18 cellular contexts compared by ENCODE assay signal in genomic region chr7:74722045-74722603, GRCh38. TPM values are rescaled to one million over a fixed set of nuclear protein-coding genes. Genes with fewer than 3 reads are reported as not detected.
DNase-seq lines count a peak whose midpoint lies in the region; ATAC-seq, FAIRE-seq and TF ChIP-seq lines count a peak whose summit lies in the region.
"Had no signal": no experiment of that assay in that cellular context is flagged by ENCODE, and none has a peak within 500 bp of the region (broad histone marks: within the 10 kb centered on the region; RNA-seq: fewer than 3 reads in every experiment).

No MANE protein-coding gene starts in this region.

- no peak overlapping the region for H3K56ac ChIP-seq in H9 (ENCODE audit: insufficient read length, low read depth, low read length)

- no peaks in the 10 kb centered on the region for H3K4me1 Mint-ChIP-seq in H9
- H3K4me1 Mint-ChIP-seq: CD14-positive monocyte had no signal

- no peak overlapping the region for H3K4me2 ChIP-seq in H9 (ENCODE audit: insufficient read depth, insufficient read length, low read length)
- H3K4me2 ChIP-seq: KMS-11 had no signal

- peak; percentile 15 to 60 for DNase-seq in NCI-H2081 (lab: John Stamatoyannopoulos, UW)
- no peak for DNase-seq in NCI-H2081 treated with DMSO at 0.1 percent for 48 hours (lab: John Stamatoyannopoulos, UW)
- no peak for DNase-seq in H9
- DNase-seq in body of pancreas = peak in 3 of 4 donors; percentile 14 to 27 (median 24)
- no peak for DNase-seq in pancreas
- no peak for DNase-seq in NCI-H82 treated with DMSO at 0.1 percent for 48 hours (lab: John Stamatoyannopoulos, UW; ENCODE audit: unreplicated experiment)
- no peak for DNase-seq in GM19239 (ENCODE audit: insufficient read length, low spot score)
- DNase-seq: MG63, NCI-H1105, NCI-H187 treated with DMSO at 0.1 percent for 48 hours, NCI-H446 treated with DMSO at 0.1 percent for 48 hours, SHP77 treated with DMSO at 0.1 percent for 48 hours had no signal

- H3K79me2 ChIP-seq in H9 (ENCODE audit: insufficient read depth, low read length) = no peaks in the 10 kb centered on the region

- no peak overlapping the region for H3K14ac ChIP-seq in H9 (ENCODE audit: insufficient read depth, low read length)

- no peak overlapping the region for H4K8ac ChIP-seq in H9 (replicated peaks; ENCODE audit: insufficient read length, low read depth, low read length)

- no peak overlapping the region for H3K23ac ChIP-seq in H9 (ENCODE audit: insufficient read length, low read depth, low read length)

- no peak overlapping the region for H2AFZ ChIP-seq in H9 (ENCODE audit: low read length)

- H3T11ph ChIP-seq in H9 (ENCODE audit: low read length) = no peak overlapping the region

- H3K4ac ChIP-seq in H9 (ENCODE audit: low read depth, low read length) = no peak overlapping the region

- H2BK20ac ChIP-seq in H9 (ENCODE audit: low read depth, low read length, poor library complexity, severe bottlenecking) = no peak overlapping the region

- TF ChIP-seq CTCF in H9 (conservative IDR thresholded peaks at IDR 0.05) (no peak), body of pancreas (IDR thresholded peaks at IDR 0.05) (no peak), pancreas (IDR thresholded peaks at IDR 0.05) (no peak), gastroesophageal sphincter (IDR thresholded peaks at IDR 0.05) (no peak)

- no peaks in the 10 kb centered on the region for H3K79me1 ChIP-seq in H9 (ENCODE audit: insufficient read depth, low read depth, low read length, poor library complexity, severe bottlenecking)

- H4K20me1 ChIP-seq in H9 (ENCODE audit: control insufficient read depth, insufficient read depth, insufficient read length) = no peaks in the 10 kb centered on the region

- no peaks in the 10 kb centered on the region for H3K27me3 Mint-ChIP-seq in H9 (ENCODE audit: low read depth)

- H3K9me3 Mint-ChIP-seq in H9 = no peaks in the 10 kb centered on the region
- H3K9me3 Mint-ChIP-seq: CD14-positive monocyte had no signal

- no peak for TF ChIP-seq POLR2A in body of pancreas (IDR thresholded peaks at IDR 0.05)
- TF ChIP-seq POLR2A in gastroesophageal sphincter (IDR thresholded peaks at IDR 0.05) = no peak

- H3K23me2 ChIP-seq in H9 (ENCODE audit: insufficient read length, low read depth, low read length, poor library complexity, severe bottlenecking) = no peaks in the 10 kb centered on the region

- no peak overlapping the region for H4K5ac ChIP-seq in H9 (ENCODE audit: insufficient read length, low read depth, low read length)

- H3K4me1 ChIP-seq in H9 (ENCODE audit: insufficient read depth, low read length) (no peaks in the 10 kb centered on the region), body of pancreas (no peaks in the 10 kb centered on the region), pancreas (no peaks in the 10 kb centered on the region), gastroesophageal sphincter (peaks cover 0 to 20% (median 0%) of the 10 kb centered on the region in 3 donors)

- peaks cover 18 to 68% (median 53%) of the 10 kb centered on the region in 3 experiments; a peak in 6 of 7 replicates for H3K36me3 Mint-ChIP-seq in H9 (ENCODE audit: insufficient read depth in 1 of 3, low read depth in 3 of 3)

- no peak overlapping the region for H2BK5ac ChIP-seq in H9 (ENCODE audit: insufficient read length, low read length)

- H2BK12ac ChIP-seq in H9 (ENCODE audit: insufficient read length, low read depth, low read length) = no peak overlapping the region

- peak overlapping the region in 2 of 3 experiments; percentile 28 to 83; a peak in 2 of 7 replicates for H3K27ac Mint-ChIP-seq in H9
- H3K27ac Mint-ChIP-seq: CD14-positive monocyte had no signal

- H2BK120ac ChIP-seq in H9 (ENCODE audit: low read depth, low read length, poor library complexity, severe bottlenecking) = no peak overlapping the region

- H3K27me3 ChIP-seq in H9 (ENCODE audit: insufficient read depth, low read length) (no peaks in the 10 kb centered on the region), body of pancreas (no peaks in the 10 kb centered on the region), pancreas (no peaks in the 10 kb centered on the region), gastroesophageal sphincter (no peaks in the 10 kb centered on the region)
- H3K27me3 ChIP-seq: MG63 had no signal

- intact Hi-C loops in body of pancreas (cut with DNase I) = no loop called here
- intact Hi-C loops in pancreas (cut with DNase I) = no loop called here

- no peak overlapping the region for H4K91ac ChIP-seq in H9 (ENCODE audit: insufficient read length, low read depth, low read length)

- TF ChIP-seq EP300 in gastroesophageal sphincter (IDR thresholded peaks at IDR 0.05) = no peak

- WGBS in H9 (ENCODE audit: extremely low coverage, insufficient read length, low lambda C conversion rate) = no CpG with 5 or more reads among the region's 18 CpGs
- WGBS in body of pancreas, 2 donors = 49 to 61% methylated on average over 18 of the region's 18 CpGs
- WGBS in pancreas, 2 donors = 32 to 42% methylated on average over 18 of the region's 18 CpGs
- 87% methylated on average over 13 to 18 of the region's 18 CpGs for WGBS in gastroesophageal sphincter (ENCODE audit: low coverage in 1 of 2), 2 donors

- no peak overlapping the region for H3K4me3 Mint-ChIP-seq in H9
- H3K4me3 Mint-ChIP-seq: CD14-positive monocyte had no signal

- H3K36me3 ChIP-seq in body of pancreas (replicated peaks in 1 of 2; ENCODE audit: insufficient read depth in 1 of 2, low read depth in 2 of 2) (peaks cover 9 to 13% of the 10 kb centered on the region in 2 donors), pancreas (peaks cover 0 to 23% (median 8%) of the 10 kb centered on the region in 3 donors), gastroesophageal sphincter (peaks cover 0 to 53% of the 10 kb centered on the region in 2 donors)

- ATAC-seq in body of pancreas = peak; percentile 55
- peak; percentile 28 to 84 (median 72) for ATAC-seq in pancreas
- ATAC-seq in gastroesophageal sphincter = no peak
- ATAC-seq: HCT116 had no signal

- no peak overlapping the region for H3K9ac ChIP-seq in H9 (ENCODE audit: extremely low read depth, insufficient read length, low read length)
- H3K9ac ChIP-seq: KMS-11 had no signal

- no peak overlapping the region for H3K18ac ChIP-seq in H9 (ENCODE audit: insufficient read length, low read depth, low read length)

- H3K27ac ChIP-seq in H9 (ENCODE audit: insufficient read length, low read depth, low read length) (no peak overlapping the region), body of pancreas (peak overlapping the region in 2 of 4 donors; percentile 5 to 36), pancreas (peak overlapping the region in 1 of 4 donors; percentile 33), gastroesophageal sphincter (no peak overlapping the region)
- H3K27ac ChIP-seq: KMS-11 had no signal

- H3K4me3 ChIP-seq in body of pancreas (no peak overlapping the region), pancreas (no peak overlapping the region), gastroesophageal sphincter (no peak overlapping the region)
- H3K4me3 ChIP-seq: MG63 had no signal

- no peak overlapping the region for H2BK15ac ChIP-seq in H9 (ENCODE audit: low read depth, low read length)

- FAIRE-seq in pancreas (lab: Jason Lieb, UNC) (no peak), GM19239 (lab: Jason Lieb, UNC) (no peak)
- FAIRE-seq: HTR-8/SVneo had no signal

- H2AK5ac ChIP-seq in H9 (ENCODE audit: insufficient read length, low read length) = no peak overlapping the region

- H3K9me3 ChIP-seq in H9 (ENCODE audit: control insufficient read depth, low read depth, low read length) = no peaks in the 10 kb centered on the region
- H3K9me3 ChIP-seq in body of pancreas = no peaks in the 10 kb centered on the region
- no peaks in the 10 kb centered on the region for H3K9me3 ChIP-seq in pancreas
- H3K9me3 ChIP-seq in gastroesophageal sphincter = no peaks in the 10 kb centered on the region
- H3K9me3 ChIP-seq: MG63 had no signal

RNA-seq across cellular contexts. Expression of gene NCF1, which starts 51.7 kb away (rescaled TPM):
- 0.33 and 0.63 TPM in 2 replicates for total RNA-seq in H9 (2021)
- 1 to 10 TPM in 1 of 2 donors, not detected in 1; 1.6 TPM for total RNA-seq in body of pancreas
- total RNA-seq in pancreas = 1 to 10 TPM in 3 of 6 donors, under 1 TPM in 2, not detected in 1; 0.32 to 4.6 (median 1.3) TPM
- polyA plus RNA-seq in pancreas = 1 to 10 TPM in 1 of 2 donors, under 1 TPM in 1; 0.99 to 1.1 TPM
- total RNA-seq in gastroesophageal sphincter = 1 to 10 TPM in 3 of 4 donors, under 1 TPM in 1; 0.93 to 5.7 (median 2.3) TPM
- total RNA-seq: A673 had no signal

Comparison
In these comparisons a context has a peak if more than half of its experiments do, and no peak if none do; other contexts are left out.
1. DNase-seq: peak in NCI-H2081 (2 of 2) and body of pancreas (3 of 4); none in NCI-H2081 treated with DMSO at 0.1 percent for 48 hours (single experiment), H9 (single experiment), pancreas (0 of 6), NCI-H82 treated with DMSO at 0.1 percent for 48 hours (single experiment) and GM19239 (single experiment).